Comparison of ENCODE assay signal across 15 cellular contexts in the genomic region with DNA sequence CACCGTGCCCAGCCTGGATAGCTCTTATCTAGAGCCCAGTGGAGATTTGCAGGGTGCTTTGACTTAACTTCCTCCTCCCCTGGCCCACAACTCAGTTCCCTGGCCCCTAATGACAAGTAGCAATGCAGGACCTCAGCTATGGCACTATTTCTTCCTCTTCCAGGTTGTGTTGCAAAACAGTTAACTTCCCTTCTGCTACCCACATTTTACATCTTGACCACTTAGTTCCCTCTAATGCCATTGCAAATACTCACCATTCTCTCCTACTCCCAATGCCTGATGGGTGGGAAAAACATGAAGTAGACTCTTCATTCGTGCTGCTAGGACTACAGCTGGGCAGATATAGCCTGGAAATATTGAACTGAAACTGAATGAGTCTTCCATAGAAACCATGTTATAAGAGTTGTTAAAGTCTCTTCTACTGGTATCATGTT. TPM values are rescaled to one million over a fixed set of nuclear protein-coding genes. Genes with fewer than 3 reads are reported as not detected.
DNase-seq lines count a peak whose midpoint lies in the region; ATAC-seq and TF ChIP-seq lines count a peak whose summit lies in the region.
"Had no signal": no experiment of that assay in that cellular context is flagged by ENCODE, and none has a peak within 500 bp of the region (broad histone marks: within the 10 kb centered on the region; RNA-seq: fewer than 3 reads in every experiment).

No MANE protein-coding gene starts in this region.

- H3K27me3 ChIP-seq in right cardiac atrium (ENCODE audit: control insufficient read depth, insufficient read depth) (no peaks in the 10 kb centered on the region), thyroid gland (no peaks in the 10 kb centered on the region)

- H3K36me3 Mint-ChIP-seq in T-helper 2 cell treated with Interferon-gamma antibody and Interleukin-4, amounts not matched to agents 5 μg/mL and 100 μg/mL, for 36 hours (ENCODE audit: low read depth), result peaks cover 23% of the 10 kb centered on the region
- H3K36me3 Mint-ChIP-seq in endothelial cell (ENCODE audit: low read depth, unreplicated experiment) (peaks cover 8% of the 10 kb centered on the region), Calu3 (ENCODE audit: insufficient read depth, unreplicated experiment) (no peaks in the 10 kb centered on the region)

- 56% methylated on average over 2 of the region's 2 CpGs for WGBS in right cardiac atrium
- 85 to 89% methylated on average over 2 of the region's 2 CpGs for WGBS in thyroid gland, 2 donors

- intact Hi-C loops in right cardiac atrium (cut with DNase I) (no loop called here), thyroid gland (cut with DNase I) (no loop called here), Calu3 (cut with micrococcal nuclease; ENCODE audit: unreplicated experiment) (no loop called here)

- CTCF ChIA-PET in Calu3 (lab: Charles Lee), result no interaction called here

- H3K4me1 Mint-ChIP-seq in T-helper 2 cell treated with Interferon-gamma antibody and Interleukin-4, amounts not matched to agents 5 μg/mL and 100 μg/mL, for 36 hours (ENCODE audit: low read depth), result peaks cover 17% of the 10 kb centered on the region
- H3K4me1 Mint-ChIP-seq in endothelial cell (ENCODE audit: unreplicated experiment) (peaks cover 6% of the 10 kb centered on the region), Calu3 (ENCODE audit: low read depth, unreplicated experiment) (no peaks in the 10 kb centered on the region)

- no peak for DNase-seq in T-helper 2 cell treated with Interferon-gamma antibody and Interleukin-4, amounts not matched to agents 5 μg/mL and 100 μg/mL, for 36 hours (ENCODE audit: low spot score)
- DNase-seq in T-helper 2 cell (no peak), SKM-1 treated with dmso at 0.1 percent for 144 hours (lab: John Stamatoyannopoulos, UW; ENCODE audit: unreplicated experiment) (peak; percentile 99), right cardiac atrium (peak in 1 of 3 donors; percentile 66), thyroid gland (no peak), endothelial cell (ENCODE audit: low spot score) (no peak), Calu3 (no peak)
- DNase-seq: 8988T; activated CD4-positive, alpha-beta T cell treated with anti-CD3 and anti-CD28 coated beads, Interleukin-2, amount 50 U/mL, for 48 hours; COR-L47; naive B cell; NCI-H2107 had no signal

- TF ChIP-seq POLR2A in thyroid gland (IDR thresholded peaks at IDR 0.05), result no peak

- no peaks in the 10 kb centered on the region for H3K36me3 ChIP-seq in thyroid gland

- no peak overlapping the region for H3K4me3 Mint-ChIP-seq in T-helper 2 cell treated with Interferon-gamma antibody and Interleukin-4, amounts not matched to agents 5 μg/mL and 100 μg/mL, for 36 hours
- H3K4me3 Mint-ChIP-seq in endothelial cell (ENCODE audit: unreplicated experiment), result no peak overlapping the region
- no peak overlapping the region for H3K4me3 Mint-ChIP-seq in Calu3 (ENCODE audit: low read depth, unreplicated experiment)
- H3K4me3 Mint-ChIP-seq: naive B cell had no signal

- H3K4me1 ChIP-seq in right cardiac atrium (ENCODE audit: control insufficient read depth, insufficient read depth, low read length) (peaks cover 4% of the 10 kb centered on the region), thyroid gland (peaks cover 12 to 19% of the 10 kb centered on the region in 2 donors)

- no TSS peak for BruUV-seq in Calu3 (replicated peaks; lab: Mats Ljungman, UMichigan)

- H3K27me3 Mint-ChIP-seq in T-helper 2 cell treated with Interferon-gamma antibody and Interleukin-4, amounts not matched to agents 5 μg/mL and 100 μg/mL, for 36 hours (ENCODE audit: low read depth), result peaks cover 2% of the 10 kb centered on the region
- H3K27me3 Mint-ChIP-seq in endothelial cell (ENCODE audit: unreplicated experiment) (no peaks in the 10 kb centered on the region), Calu3 (ENCODE audit: unreplicated experiment) (no peaks in the 10 kb centered on the region)
- H3K27me3 Mint-ChIP-seq: naive B cell had no signal

- peak overlapping the region; percentile 1 for H3K27ac Mint-ChIP-seq in T-helper 2 cell treated with Interferon-gamma antibody and Interleukin-4, amounts not matched to agents 5 μg/mL and 100 μg/mL, for 36 hours
- H3K27ac Mint-ChIP-seq in endothelial cell (ENCODE audit: unreplicated experiment) (no peak overlapping the region), Calu3 (ENCODE audit: unreplicated experiment) (no peak overlapping the region)
- H3K27ac Mint-ChIP-seq: naive B cell had no signal

- ATAC-seq in right cardiac atrium (peak; percentile 51 to 62), GM21423 (IDR thresholded peaks at IDR 0.05; ENCODE audit: unreplicated experiment) (no peak)

- H3K9me3 Mint-ChIP-seq in T-helper 2 cell treated with Interferon-gamma antibody and Interleukin-4, amounts not matched to agents 5 μg/mL and 100 μg/mL, for 36 hours, result peaks cover 3% of the 10 kb centered on the region
- H3K9me3 Mint-ChIP-seq in endothelial cell (ENCODE audit: unreplicated experiment) (no peaks in the 10 kb centered on the region), Calu3 (ENCODE audit: low read depth, unreplicated experiment) (no peaks in the 10 kb centered on the region)

- TF ChIP-seq CTCF in thyroid gland (IDR thresholded peaks at IDR 0.05) (no peak), endothelial cell (IDR thresholded peaks at IDR 0.05; ENCODE audit: unreplicated experiment) (no peak), Calu3 (IDR thresholded peaks at IDR 0.05; ENCODE audit: unreplicated experiment) (no peak)

- no peaks in the 10 kb centered on the region for H3K9me3 ChIP-seq in right cardiac atrium (ENCODE audit: control insufficient read depth, low read length)
- no peaks in the 10 kb centered on the region for H3K9me3 ChIP-seq in thyroid gland

- H3K4me3 ChIP-seq in right cardiac atrium (ENCODE audit: low read length) (no peak overlapping the region), thyroid gland (replicated peaks in 1 of 3) (no peak overlapping the region)
- H3K4me3 ChIP-seq: smooth muscle cell had no signal

- H3K27ac ChIP-seq in right cardiac atrium (ENCODE audit: low read length) (peak overlapping the region; percentile 42), thyroid gland (peak overlapping the region in 2 of 3 donors; percentile 46 to 65)

RNA-seq across cellular contexts. Expression of a gene that starts 39.1 kb away (rescaled TPM):
- total RNA-seq in right cardiac atrium (10 to 100 TPM; 28.0 to 31.2 (median 29.8) TPM), thyroid gland (10 to 100 TPM; 19.9 to 66.5 (median 38.3) TPM), endothelial cell (ENCODE audit: unreplicated experiment) (not detected), Calu3 (2022) (0.14 TPM in 1 of 2 replicates, not detected in the other)
- polyA plus RNA-seq in right cardiac atrium, result 8.3 TPM
- polyA plus RNA-seq: keratinocyte, smooth muscle cell had no signal

Comparison
In these comparisons a context has a peak if more than half of its experiments do, and no peak if none do; other contexts are left out.
1. RNA of a gene that starts 39.1 kb away (total RNA-seq): 19.9 to 66.5 TPM in thyroid gland and 28.0 to 31.2 TPM in right cardiac atrium; 0.14 TPM in Calu3 and not detected in endothelial cell (single experiment); every median in the first group is over 10 times any median in the second.